ENCODE assay signal across 16 cellular contexts in the genomic region with DNA sequence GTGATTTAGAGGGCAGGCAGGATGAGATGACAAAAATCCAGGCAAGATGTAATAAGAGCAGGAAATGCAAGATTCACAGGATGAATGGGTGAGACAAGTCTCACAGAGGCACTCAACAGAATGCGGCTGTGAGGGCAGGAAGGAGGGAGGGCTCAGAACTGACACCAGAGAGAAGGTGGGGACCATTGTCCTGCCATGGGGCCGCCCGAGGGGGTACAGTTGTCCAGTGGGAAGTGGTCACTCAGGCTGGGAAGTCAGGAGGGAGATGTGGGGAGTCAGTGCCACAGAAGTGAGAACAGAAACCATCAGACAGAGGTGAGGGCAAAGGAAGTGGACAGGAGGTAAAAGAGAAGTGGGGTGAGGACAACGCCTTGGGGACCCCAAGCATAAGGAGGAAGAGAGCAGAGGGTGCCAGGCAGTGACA. TPM values are rescaled to one million over a fixed set of nuclear protein-coding genes. Genes with fewer than 3 reads are reported as not detected.
DNase-seq lines count a peak whose midpoint lies in the region; ATAC-seq and TF ChIP-seq lines count a peak whose summit lies in the region.
"Had no signal": no experiment of that assay in that cellular context is flagged by ENCODE, and none has a peak within 500 bp of the region (broad histone marks: within the 10 kb centered on the region; RNA-seq: fewer than 3 reads in every experiment).

No MANE protein-coding gene starts in this region.

- no peak for DNase-seq in activated naive CD4-positive, alpha-beta T cell (lab: John Stamatoyannopoulos, UW)
- DNase-seq in T-cell (no peak), epithelial cell of prostate (ENCODE audit: low read depth, low spot score) (no peak), type B pancreatic cell (ENCODE audit: extremely low spot score, unreplicated experiment) (no peak), DMS153 treated with DMSO at 0.1 percent for 48 hours (lab: John Stamatoyannopoulos, UW; ENCODE audit: unreplicated experiment) (no peak)
- DNase-seq in activated naive CD4-positive, alpha-beta T cell treated with anti-CD3 and anti-CD28 coated beads, Interleukin-2, amount 50 U/mL, for 72 hours (ENCODE audit: low spot score in 2 of 2), result no peak
- DNase-seq: activated naive CD4-positive, alpha-beta T cell treated with anti-CD3 and anti-CD28 coated beads, Interleukin-2, amount 50 U/mL, for 16 hours; cerebellar nuclear complex; GM23248; kidney glomerular epithelial cell; NCI-H1105; NCI-H226; SK-N-SH had no signal

- ATAC-seq in T-cell (replicated peaks in 1 of 4) (no peak), GM19452 (IDR thresholded peaks at IDR 0.05; ENCODE audit: unreplicated experiment) (no peak)
- ATAC-seq in activated naive CD4-positive, alpha-beta T cell treated with anti-CD3 and anti-CD28 coated beads, Interleukin-2, amount 50 U/mL, for 72 hours, result no peak

- peaks cover 22% of the 10 kb centered on the region for H3K4me1 Mint-ChIP-seq in activated naive CD4-positive, alpha-beta T cell treated with anti-CD3 and anti-CD28 coated beads, Interleukin-2, amount 50 U/mL, for 24 hours
- H3K4me1 Mint-ChIP-seq in T-cell (peaks cover 18 to 44% (median 23%) of the 10 kb centered on the region in 3 donors), type B pancreatic cell (ENCODE audit: unreplicated experiment) (peaks cover 29% of the 10 kb centered on the region)

- peak overlapping the region; percentile 16 for H3K4me3 Mint-ChIP-seq in activated naive CD4-positive, alpha-beta T cell treated with anti-CD3 and anti-CD28 coated beads, Interleukin-2, amount 50 U/mL, for 24 hours
- H3K4me3 Mint-ChIP-seq in T-cell (peak overlapping the region in 2 of 3 donors; percentile 0 to 19), type B pancreatic cell (no peak overlapping the region)

- CTCF ChIA-PET in T-cell (lab: Charles Lee), result interaction anchor here in 1 of 2 donors (1.1 kb wide), 1 partner anchor 9 kb away, joined by 4 read pairs; a partner anchor contains a TSS

- TF ChIP-seq CTCF in type B pancreatic cell (conservative IDR thresholded peaks at IDR 0.05), result no peak

- POLR2A ChIA-PET in T-cell (lab: Charles Lee), result interaction anchor here in 1 of 2 donors (0.6 kb wide), 1 partner anchor 33 kb away, joined by 3 read pairs; no protein-coding TSS in a partner anchor

- H3K27me3 Mint-ChIP-seq in activated naive CD4-positive, alpha-beta T cell treated with anti-CD3 and anti-CD28 coated beads, Interleukin-2, amount 50 U/mL, for 24 hours, result no peaks in the 10 kb centered on the region
- H3K27me3 Mint-ChIP-seq in T-cell, result peaks cover 2 to 3% of the 10 kb centered on the region in 2 donors
- no peaks in the 10 kb centered on the region for H3K27me3 Mint-ChIP-seq in type B pancreatic cell

- H3K9me3 Mint-ChIP-seq in activated naive CD4-positive, alpha-beta T cell treated with anti-CD3 and anti-CD28 coated beads, Interleukin-2, amount 50 U/mL, for 24 hours, result no peaks in the 10 kb centered on the region
- no peaks in the 10 kb centered on the region for H3K9me3 Mint-ChIP-seq in T-cell
- no peaks in the 10 kb centered on the region for H3K9me3 Mint-ChIP-seq in type B pancreatic cell
- no peaks in the 10 kb centered on the region for H3K9me3 Mint-ChIP-seq in activated naive CD4-positive, alpha-beta T cell treated with anti-CD3 and anti-CD28 coated beads, Interleukin-2, amount 50 U/mL, for 72 hours

- peak overlapping the region; percentile 74 for H3K27ac ChIP-seq in epithelial cell of prostate
- H3K27ac ChIP-seq: GM23248 had no signal

- H3K36me3 Mint-ChIP-seq in activated naive CD4-positive, alpha-beta T cell treated with anti-CD3 and anti-CD28 coated beads, Interleukin-2, amount 50 U/mL, for 24 hours, result no peaks in the 10 kb centered on the region
- peaks cover 7% of the 10 kb centered on the region for H3K36me3 Mint-ChIP-seq in T-cell
- peaks cover 4% of the 10 kb centered on the region for H3K36me3 Mint-ChIP-seq in type B pancreatic cell
- H3K36me3 Mint-ChIP-seq in activated naive CD4-positive, alpha-beta T cell treated with anti-CD3 and anti-CD28 coated beads, Interleukin-2, amount 50 U/mL, for 72 hours, result no peaks in the 10 kb centered on the region

- peak overlapping the region; percentile 56 for H3K27ac Mint-ChIP-seq in activated naive CD4-positive, alpha-beta T cell treated with anti-CD3 and anti-CD28 coated beads, Interleukin-2, amount 50 U/mL, for 24 hours
- H3K27ac Mint-ChIP-seq in T-cell (peak overlapping the region; percentile 75 to 80), type B pancreatic cell (peak overlapping the region; percentile 4)
- no peak overlapping the region for H3K27ac Mint-ChIP-seq in activated naive CD4-positive, alpha-beta T cell treated with anti-CD3 and anti-CD28 coated beads, Interleukin-2, amount 50 U/mL, for 72 hours

RNA-seq across cellular contexts. Expression of a gene that starts 8.9 kb away (rescaled TPM):
- total RNA-seq in T-cell, result 1 to 10 TPM; 3.2 to 8.4 (median 3.6) TPM
- total RNA-seq in type B pancreatic cell (ENCODE audit: low replicate concordance), result 11.1 and 33.8 TPM in 2 replicates
- 1 to 10 TPM; 3.0 to 7.8 TPM for total RNA-seq in activated naive CD4-positive, alpha-beta T cell treated with anti-CD3 and anti-CD28 coated beads, Interleukin-2, amount 50 U/mL, for 72 hours

RNA-seq across cellular contexts. Expression of a gene that starts 42.1 kb away (rescaled TPM):
- total RNA-seq in T-cell (not detected), type B pancreatic cell (ENCODE audit: low replicate concordance) (1.00 and 2.6 TPM in 2 replicates)
- total RNA-seq in activated naive CD4-positive, alpha-beta T cell treated with anti-CD3 and anti-CD28 coated beads, Interleukin-2, amount 50 U/mL, for 72 hours, result not detected
- total RNA-seq: GM23248, myocyte had no signal

Comparison
In these comparisons a context has a peak if more than half of its experiments do, and no peak if none do; other contexts are left out.
1. H3K27ac Mint-ChIP-seq: peak in activated naive CD4-positive, alpha-beta T cell treated with anti-CD3 and anti-CD28 coated beads, Interleukin-2, amount 50 U/mL, for 24 hours (single experiment), T-cell (2 of 2) and type B pancreatic cell (single experiment); none in activated naive CD4-positive, alpha-beta T cell treated with anti-CD3 and anti-CD28 coated beads, Interleukin-2, amount 50 U/mL, for 72 hours (0 of 2).